ENCODE assay signal across 26 cellular contexts in genomic region chr11:13287681-13288080, GRCh38. TPM values are rescaled to one million over a fixed set of nuclear protein-coding genes. Genes with fewer than 3 reads are reported as not detected.
DNase-seq lines count a peak whose midpoint lies in the region; ATAC-seq, FAIRE-seq and TF ChIP-seq lines count a peak whose summit lies in the region.
"Had no signal": no experiment of that assay in that cellular context is flagged by ENCODE, and none has a peak within 500 bp of the region (broad histone marks: within the 10 kb centered on the region; RNA-seq: fewer than 3 reads in every experiment).

No MANE protein-coding gene starts in this region.

- H3K9me3 ChIP-seq in body of pancreas, result no peaks in the 10 kb centered on the region
- H3K9me3 ChIP-seq: BLaER1, HAP-1, pancreas, sigmoid colon, SJSA1, upper lobe of right lung had no signal

- ATAC-seq in natural killer cell treated with Interleukin-12 subunit alpha and Interleukin-12 subunit beta and Interleukin-15 and Interleukin-18, amount 100 ng/mL, for 72 hours, result no peak
- ATAC-seq in body of pancreas (no peak), GM19395 (IDR thresholded peaks at IDR 0.05; ENCODE audit: unreplicated experiment) (no peak)
- ATAC-seq: foreskin keratinocyte, HepG2 had no signal

- no peak for TF ChIP-seq POLR2A in GM12891 (IDR thresholded peaks at IDR 0.05; ENCODE audit: low read depth, low read length)
- no peak for TF ChIP-seq POLR2A in body of pancreas (IDR thresholded peaks at IDR 0.05)

- DNase-seq in T-helper 1 cell, result no peak
- peak; percentile 24 for DNase-seq in EL
- DNase-seq in activated T-helper 2 cell treated with anti-CD3 and anti-CD28 coated beads, Interferon-gamma antibody, Interleukin-2, Interleukin-4, amounts not matched to agents 10 μg/mL and 5 μg/mL and 100 μg/mL, durations not matched to agents 14 hours and 24 hours and 36 hours (ENCODE audit: low spot score), result no peak
- DNase-seq in natural killer cell treated with Interleukin-12 subunit alpha and Interleukin-12 subunit beta and Interleukin-15 and Interleukin-18, amount 100 ng/mL, for 72 hours (ENCODE audit: low spot score), result no peak
- no peak for DNase-seq in GM12891 (ENCODE audit: insufficient read length, low spot score)
- no peak for DNase-seq in body of pancreas
- DNase-seq: 8988T, dermis blood vessel endothelial cell, foreskin keratinocyte, GF-D8, hypothalamus, NCI-H1436, NCI-H2171 treated with DMSO at 0.1 percent for 48 hours, NCI-H82, pancreas, PC-9, sigmoid colon, T1000, upper lobe of right lung had no signal

- H3K27me3 ChIP-seq in body of pancreas, result no peaks in the 10 kb centered on the region
- H3K27me3 ChIP-seq: BLaER1, foreskin keratinocyte, pancreas, sigmoid colon, SJSA1, upper lobe of right lung had no signal

- intact Hi-C loops in activated T-helper 2 cell treated with anti-CD3 and anti-CD28 coated beads, Interferon-gamma antibody, Interleukin-2, Interleukin-4, amounts not matched to agents 10 μg/mL and 5 μg/mL and 100 μg/mL, durations not matched to agents 14 hours and 24 hours and 36 hours (cut with micrococcal nuclease), result loop anchor here (1.0 to 2.0 kb wide), 5 partner anchors 21 to 79 kb away; no protein-coding TSS in a partner anchor
- intact Hi-C loops in body of pancreas (cut with DNase I), result no loop called here

- H3K4me1 ChIP-seq in body of pancreas, result no peaks in the 10 kb centered on the region
- H3K4me1 ChIP-seq: HAP-1, pancreas, upper lobe of right lung had no signal

- H3K4me3 ChIP-seq in body of pancreas, result no peak overlapping the region
- H3K4me3 ChIP-seq: BLaER1, HAP-1, pancreas, PC-9, sigmoid colon, SJSA1, upper lobe of right lung had no signal

- TF ChIP-seq CTCF in body of pancreas (IDR thresholded peaks at IDR 0.05), result no peak

- peaks cover 59% of the 10 kb centered on the region for H3K4me1 Mint-ChIP-seq in T-helper 1 cell treated with Interleukin-12 subunit alpha and Interleukin-12 subunit beta and Interleukin-4 antibody, amounts not matched to agents 30 μg/mL and 1 μg/mL, for 36 hours (ENCODE audit: low read depth)
- peaks cover 49% of the 10 kb centered on the region for H3K4me1 Mint-ChIP-seq in activated T-helper 2 cell treated with anti-CD3 and anti-CD28 coated beads, Interferon-gamma antibody, Interleukin-2, Interleukin-4, amounts not matched to agents 10 μg/mL and 5 μg/mL and 100 μg/mL, durations not matched to agents 14 hours and 24 hours and 36 hours (ENCODE audit: low read depth)
- H3K4me1 Mint-ChIP-seq in natural killer cell treated with Interleukin-12 subunit alpha and Interleukin-12 subunit beta and Interleukin-15 and Interleukin-18, amount 100 ng/mL, for 72 hours (ENCODE audit: low read depth in 2 of 2), result peaks cover 71 to 80% of the 10 kb centered on the region in 2 donors

- H3K36me3 Mint-ChIP-seq in T-helper 1 cell treated with Interleukin-12 subunit alpha and Interleukin-12 subunit beta and Interleukin-4 antibody, amounts not matched to agents 30 μg/mL and 1 μg/mL, for 36 hours (ENCODE audit: low read depth), result peaks cover 19% of the 10 kb centered on the region
- H3K36me3 Mint-ChIP-seq in activated T-helper 2 cell treated with anti-CD3 and anti-CD28 coated beads, Interferon-gamma antibody, Interleukin-2, Interleukin-4, amounts not matched to agents 10 μg/mL and 5 μg/mL and 100 μg/mL, durations not matched to agents 14 hours and 24 hours and 36 hours (ENCODE audit: low read depth), result peaks cover 10% of the 10 kb centered on the region
- H3K36me3 Mint-ChIP-seq in natural killer cell treated with Interleukin-12 subunit alpha and Interleukin-12 subunit beta and Interleukin-15 and Interleukin-18, amount 100 ng/mL, for 72 hours, result peaks cover 4% of the 10 kb centered on the region

- no peaks in the 10 kb centered on the region for H3K27me3 Mint-ChIP-seq in T-helper 1 cell treated with Interleukin-12 subunit alpha and Interleukin-12 subunit beta and Interleukin-4 antibody, amounts not matched to agents 30 μg/mL and 1 μg/mL, for 36 hours (ENCODE audit: low read depth)
- no peaks in the 10 kb centered on the region for H3K27me3 Mint-ChIP-seq in activated T-helper 2 cell treated with anti-CD3 and anti-CD28 coated beads, Interferon-gamma antibody, Interleukin-2, Interleukin-4, amounts not matched to agents 10 μg/mL and 5 μg/mL and 100 μg/mL, durations not matched to agents 14 hours and 24 hours and 36 hours (ENCODE audit: low read depth)
- H3K27me3 Mint-ChIP-seq in natural killer cell treated with Interleukin-12 subunit alpha and Interleukin-12 subunit beta and Interleukin-15 and Interleukin-18, amount 100 ng/mL, for 72 hours, result no peaks in the 10 kb centered on the region

- H3K9me3 Mint-ChIP-seq in T-helper 1 cell treated with Interleukin-12 subunit alpha and Interleukin-12 subunit beta and Interleukin-4 antibody, amounts not matched to agents 30 μg/mL and 1 μg/mL, for 36 hours, result no peaks in the 10 kb centered on the region
- no peaks in the 10 kb centered on the region for H3K9me3 Mint-ChIP-seq in activated T-helper 2 cell treated with anti-CD3 and anti-CD28 coated beads, Interferon-gamma antibody, Interleukin-2, Interleukin-4, amounts not matched to agents 10 μg/mL and 5 μg/mL and 100 μg/mL, durations not matched to agents 14 hours and 24 hours and 36 hours
- H3K9me3 Mint-ChIP-seq in natural killer cell treated with Interleukin-12 subunit alpha and Interleukin-12 subunit beta and Interleukin-15 and Interleukin-18, amount 100 ng/mL, for 72 hours, result no peaks in the 10 kb centered on the region

- 79 to 93% methylated on average over 1 of the region's 1 CpG for WGBS in body of pancreas, 2 donors

- peak overlapping the region; percentile 1 for H3K4me3 Mint-ChIP-seq in T-helper 1 cell treated with Interleukin-12 subunit alpha and Interleukin-12 subunit beta and Interleukin-4 antibody, amounts not matched to agents 30 μg/mL and 1 μg/mL, for 36 hours
- H3K4me3 Mint-ChIP-seq in activated T-helper 2 cell treated with anti-CD3 and anti-CD28 coated beads, Interferon-gamma antibody, Interleukin-2, Interleukin-4, amounts not matched to agents 10 μg/mL and 5 μg/mL and 100 μg/mL, durations not matched to agents 14 hours and 24 hours and 36 hours (ENCODE audit: low read depth), result no peak overlapping the region
- H3K4me3 Mint-ChIP-seq in natural killer cell treated with Interleukin-12 subunit alpha and Interleukin-12 subunit beta and Interleukin-15 and Interleukin-18, amount 100 ng/mL, for 72 hours, result peak overlapping the region; percentile 82

- H3K27ac ChIP-seq in body of pancreas, result no peak overlapping the region
- H3K27ac ChIP-seq: BLaER1, foreskin keratinocyte, pancreas, PC-9, sigmoid colon, SJSA1, upper lobe of right lung had no signal

- H3K36me3 ChIP-seq in body of pancreas (replicated peaks in 1 of 2; ENCODE audit: insufficient read depth in 1 of 2, low read depth in 2 of 2), result no peaks in the 10 kb centered on the region
- H3K36me3 ChIP-seq: BLaER1, HAP-1, pancreas, sigmoid colon, SJSA1, upper lobe of right lung had no signal

- FAIRE-seq in GM12891 (lab: Jason Lieb, UNC), result no peak
- FAIRE-seq: bronchial epithelial cell, HepG2, pancreas had no signal

- peak overlapping the region; percentile 73 for H3K27ac Mint-ChIP-seq in T-helper 1 cell treated with Interleukin-12 subunit alpha and Interleukin-12 subunit beta and Interleukin-4 antibody, amounts not matched to agents 30 μg/mL and 1 μg/mL, for 36 hours
- H3K27ac Mint-ChIP-seq in activated T-helper 2 cell treated with anti-CD3 and anti-CD28 coated beads, Interferon-gamma antibody, Interleukin-2, Interleukin-4, amounts not matched to agents 10 μg/mL and 5 μg/mL and 100 μg/mL, durations not matched to agents 14 hours and 24 hours and 36 hours, result peak overlapping the region; percentile 58
- H3K27ac Mint-ChIP-seq in natural killer cell treated with Interleukin-12 subunit alpha and Interleukin-12 subunit beta and Interleukin-15 and Interleukin-18, amount 100 ng/mL, for 72 hours, result peak overlapping the region; percentile 92 to 98

TF ChIP-seq in GM12891, 5 proteins besides CTCF, POLR2A, EP300 and RAD21:
- TF ChIP-seq SPI1 (IDR thresholded peaks at IDR 0.05; ENCODE audit: low read depth, low read length) (no peak), POLR2AphosphoS5 (IDR thresholded peaks at IDR 0.05; ENCODE audit: low read depth, low read length) (no peak)
TF ChIP-seq in GM12891: peak in this region for 0.

RNA-seq across cellular contexts. Expression of gene BMAL1, which starts 10.1 kb away (rescaled TPM):
- total RNA-seq in activated T-helper 2 cell treated with anti-CD3 and anti-CD28 coated beads, Interferon-gamma antibody, Interleukin-2, Interleukin-4, amounts not matched to agents 10 μg/mL and 5 μg/mL and 100 μg/mL, durations not matched to agents 14 hours and 24 hours and 36 hours, result 17.9 and 21.1 TPM in 2 replicates
- 10 to 100 TPM; 61.4 to 82.1 TPM for total RNA-seq in natural killer cell treated with Interleukin-12 subunit alpha and Interleukin-12 subunit beta and Interleukin-15 and Interleukin-18, amount 100 ng/mL, for 72 hours
- 3.0 TPM for polyA plus RNA-seq in GM12891 (2012; ENCODE audit: low read depth, missing spikeins)
- 10 to 100 TPM; 19.5 to 35.3 TPM for total RNA-seq in body of pancreas
